In genomic region chr2:166139479-166139878, GRCh38 we compare ENCODE assay signal across 11 cellular contexts. TPM values are rescaled to one million over a fixed set of nuclear protein-coding genes. Genes with fewer than 3 reads are reported as not detected.
"Had no signal": no experiment of that assay in that cellular context is flagged by ENCODE, and none has a peak within 500 bp of the region (broad histone marks: within the 10 kb centered on the region; RNA-seq: fewer than 3 reads in every experiment).

No MANE protein-coding gene starts in this region.

RNA-seq across cellular contexts. Expression of gene SCN1A, which starts 11.7 kb away (rescaled TPM):
- total RNA-seq: dermis blood vessel endothelial cell, endodermal cell, endothelial cell of umbilical vein, epithelial cell of proximal tubule, esophagus mucosa, esophagus squamous epithelium, fibroblast of villous mesenchyme, foreskin keratinocyte, gastrocnemius medialis, glomerular endothelial cell had no signal
- polyA plus RNA-seq: endothelial cell of umbilical vein, esophagus, foreskin keratinocyte had no signal
